ENCODE assay signal across 21 cellular contexts in genomic region chr4:101711590-101712255, GRCh38.
DNase-seq lines count a peak whose midpoint lies in the region; ATAC-seq and TF ChIP-seq lines count a peak whose summit lies in the region.
"Had no signal": no experiment of that assay in that cellular context is flagged by ENCODE, and none has a peak within 500 bp of the region (broad histone marks: within the 10 kb centered on the region; RNA-seq: fewer than 3 reads in every experiment).

No MANE protein-coding gene starts in this region.

- CTCF ChIA-PET in A673 (lab: Charles Lee) = interaction anchor here (0.7 kb wide), 1 partner anchor 291 kb away, joined by 4 read pairs; no protein-coding TSS in a partner anchor

- POLR2A ChIA-PET in A673 (lab: Charles Lee; ENCODE audit: low non-redundant PET) = no interaction called here

- H3K27ac ChIP-seq in A673 (ENCODE audit: low read depth, low read length, poor library complexity, severe bottlenecking) (no peak overlapping the region), gastrocnemius medialis (no peak overlapping the region), smooth muscle cell (ENCODE audit: low read depth) (no peak overlapping the region)
- H3K27ac ChIP-seq: breast epithelium, psoas muscle, SJSA1, skin epidermis, thyroid gland had no signal

- no peaks in the 10 kb centered on the region for H3K36me3 ChIP-seq in A673 (ENCODE audit: insufficient read depth, low read length, poor library complexity, severe bottlenecking)
- H3K36me3 ChIP-seq in gastrocnemius medialis = no peaks in the 10 kb centered on the region
- no peaks in the 10 kb centered on the region for H3K36me3 ChIP-seq in smooth muscle cell (ENCODE audit: low read depth)
- H3K36me3 ChIP-seq: breast epithelium, SJSA1, thyroid gland had no signal

- H3K9me3 ChIP-seq in A673 (ENCODE audit: low read depth, low read length, poor library complexity, severe bottlenecking) (peaks cover 5% of the 10 kb centered on the region), gastrocnemius medialis (no peaks in the 10 kb centered on the region), smooth muscle cell (replicated peaks; ENCODE audit: low read depth) (no peaks in the 10 kb centered on the region)
- H3K9me3 ChIP-seq: SJSA1, thyroid gland had no signal

- intact Hi-C loops in A673 (cut with micrococcal nuclease; ENCODE audit: unreplicated experiment) = no loop called here
- intact Hi-C loops in activated T-helper 1 cell treated with anti-CD3 and anti-CD28 coated beads, Interleukin-12 subunit alpha, Interleukin-12 subunit beta, Interleukin-2, Interleukin-4 antibody, amounts not matched to agents 30 ng/mL and 10 ng/mL and 1 ng/mL, durations not matched to agents 14 hours and 24 hours and 36 hours (cut with micrococcal nuclease) = no loop called here
- intact Hi-C loops in gastrocnemius medialis (cut with DNase I; ENCODE audit: low total_unique reads) = no loop called here

- no TSS peak for BruUV-seq in A673 (replicated peaks; lab: Mats Ljungman, UMichigan)

- no peaks in the 10 kb centered on the region for H3K4me1 Mint-ChIP-seq in activated T-helper 1 cell treated with anti-CD3 and anti-CD28 coated beads, Interleukin-12 subunit alpha, Interleukin-12 subunit beta, Interleukin-2, Interleukin-4 antibody, amounts not matched to agents 30 ng/mL and 10 ng/mL and 1 ng/mL, durations not matched to agents 14 hours and 24 hours and 36 hours (ENCODE audit: low read depth)
- H3K4me1 Mint-ChIP-seq: neural crest cell had no signal

- in situ Hi-C loops in gastrocnemius medialis (cut with MboI; ENCODE audit: low sequenced_read_pairs in 4 of 4) = no loop called here

- no peak overlapping the region for H3K4me3 Mint-ChIP-seq in activated T-helper 1 cell treated with anti-CD3 and anti-CD28 coated beads, Interleukin-12 subunit alpha, Interleukin-12 subunit beta, Interleukin-2, Interleukin-4 antibody, amounts not matched to agents 30 ng/mL and 10 ng/mL and 1 ng/mL, durations not matched to agents 14 hours and 24 hours and 36 hours
- H3K4me3 Mint-ChIP-seq: neural crest cell had no signal

- no peaks in the 10 kb centered on the region for H3K27me3 ChIP-seq in A673 (replicated peaks; ENCODE audit: insufficient read depth, low read depth, low read length, poor library complexity)
- no peaks in the 10 kb centered on the region for H3K27me3 ChIP-seq in gastrocnemius medialis
- H3K27me3 ChIP-seq in smooth muscle cell (ENCODE audit: low read depth) = no peaks in the 10 kb centered on the region
- H3K27me3 ChIP-seq: breast epithelium, SJSA1, thyroid gland had no signal

- no peaks in the 10 kb centered on the region for H3F3A ChIP-seq in smooth muscle cell (ENCODE audit: low read depth)

- peaks cover 2% of the 10 kb centered on the region for H3K27me3 Mint-ChIP-seq in activated T-helper 1 cell treated with anti-CD3 and anti-CD28 coated beads, Interleukin-12 subunit alpha, Interleukin-12 subunit beta, Interleukin-2, Interleukin-4 antibody, amounts not matched to agents 30 ng/mL and 10 ng/mL and 1 ng/mL, durations not matched to agents 14 hours and 24 hours and 36 hours (ENCODE audit: insufficient read depth)

- ATAC-seq in SK-N-SH treated with all-trans-retinoic acid at 6 μM for 48 hours = peak; percentile 55; the same call in 1 of the 3 replicates
- ATAC-seq in gastrocnemius medialis = no peak
- ATAC-seq: psoas muscle had no signal

- H3K4me1 ChIP-seq in A673 (ENCODE audit: insufficient read depth, low read length, poor library complexity, severe bottlenecking) (no peaks in the 10 kb centered on the region), gastrocnemius medialis (no peaks in the 10 kb centered on the region), smooth muscle cell (ENCODE audit: low read depth) (no peaks in the 10 kb centered on the region)
- H3K4me1 ChIP-seq: breast epithelium, psoas muscle, SJSA1, thyroid gland had no signal

- H3K27ac Mint-ChIP-seq in activated T-helper 1 cell treated with anti-CD3 and anti-CD28 coated beads, Interleukin-12 subunit alpha, Interleukin-12 subunit beta, Interleukin-2, Interleukin-4 antibody, amounts not matched to agents 30 ng/mL and 10 ng/mL and 1 ng/mL, durations not matched to agents 14 hours and 24 hours and 36 hours = no peak overlapping the region

- DNase-seq in A673 (ENCODE audit: low spot score) = peak; percentile 38
- DNase-seq in ELR (ENCODE audit: low read depth) = peak; percentile 2
- DNase-seq in NCI-H2171 (lab: John Stamatoyannopoulos, UW) = peak; percentile 67
- DNase-seq in activated T-helper 1 cell treated with anti-CD3 and anti-CD28 coated beads, Interleukin-12 subunit alpha, Interleukin-12 subunit beta, Interleukin-2, Interleukin-4 antibody, amounts not matched to agents 30 ng/mL and 10 ng/mL and 1 ng/mL, durations not matched to agents 14 hours and 24 hours and 36 hours (ENCODE audit: low spot score) = no peak
- no peak for DNase-seq in gastrocnemius medialis
- DNase-seq in effector CD8-positive, alpha-beta T cell (lab: John Stamatoyannopoulos, UW) = no peak
- no peak for DNase-seq in smooth muscle cell (lab: John Stamatoyannopoulos, UW; ENCODE audit: unreplicated experiment)
- DNase-seq: activated CD4-positive, alpha-beta T cell treated with anti-CD3 and anti-CD28 coated beads, Interleukin-2, amount 50 U/mL, for 4 hours; activated gamma-delta T cell; dermis blood vessel endothelial cell; DMS79 treated with DMSO at 0.1 percent for 48 hours; NCI-H1436 treated with DMSO at 0.1 percent for 48 hours; NCI-H526 treated with DMSO at 0.1 percent for 48 hours; psoas muscle; stimulated activated naive CD4-positive, alpha-beta T cell treated with Interleukin-2 at 50 U/mL for 16 hours; thyroid gland had no signal

- no peak overlapping the region for H3K4me2 ChIP-seq in smooth muscle cell

- TF ChIP-seq POLR2A in gastrocnemius medialis (IDR thresholded peaks at IDR 0.05) = no peak

- TF ChIP-seq CTCF in A673 (conservative IDR thresholded peaks at IDR 0.05; ENCODE audit: low read depth, low read length) (no peak), gastrocnemius medialis (IDR thresholded peaks at IDR 0.05 in 4 of 5, conservative IDR thresholded peaks at IDR 0.05 in 1 of 5) (no peak), smooth muscle cell (IDR thresholded peaks at IDR 0.05; ENCODE audit: borderline replicate concordance, insufficient read depth, poor library complexity, severe bottlenecking) (no peak)

- H3K9ac ChIP-seq in smooth muscle cell (ENCODE audit: low read depth) = no peak overlapping the region

- H3K79me2 ChIP-seq in smooth muscle cell (ENCODE audit: low read depth) = no peaks in the 10 kb centered on the region

- no peaks in the 10 kb centered on the region for H3K36me3 Mint-ChIP-seq in activated T-helper 1 cell treated with anti-CD3 and anti-CD28 coated beads, Interleukin-12 subunit alpha, Interleukin-12 subunit beta, Interleukin-2, Interleukin-4 antibody, amounts not matched to agents 30 ng/mL and 10 ng/mL and 1 ng/mL, durations not matched to agents 14 hours and 24 hours and 36 hours (ENCODE audit: low read depth)

- H2AFZ ChIP-seq in smooth muscle cell (ENCODE audit: low read depth) = no peak overlapping the region

- peaks cover 6% of the 10 kb centered on the region for H3K9me3 Mint-ChIP-seq in activated T-helper 1 cell treated with anti-CD3 and anti-CD28 coated beads, Interleukin-12 subunit alpha, Interleukin-12 subunit beta, Interleukin-2, Interleukin-4 antibody, amounts not matched to agents 30 ng/mL and 10 ng/mL and 1 ng/mL, durations not matched to agents 14 hours and 24 hours and 36 hours

- no peaks in the 10 kb centered on the region for H4K20me1 ChIP-seq in smooth muscle cell (ENCODE audit: low read depth)

- H3K4me3 ChIP-seq in A673 (ENCODE audit: low read depth, low read length, poor library complexity, severe bottlenecking) (no peak overlapping the region), gastrocnemius medialis (no peak overlapping the region), smooth muscle cell (no peak overlapping the region)
- H3K4me3 ChIP-seq: breast epithelium, psoas muscle, SJSA1, skin epidermis, thyroid gland had no signal

- WGBS in smooth muscle cell (ENCODE audit: low lambda C conversion rate) = 93% methylated on average over 2 of the region's 2 CpGs

TF ChIP-seq in SK-N-SH treated with all-trans-retinoic acid at 6 μM for 48 hours, 23 proteins besides CTCF, POLR2A, EP300 and RAD21 (continues in another document):
- TF ChIP-seq CSRNP3 (CRISPR knock-in tag; IDR thresholded peaks at IDR 0.05) (no peak), TCF4 (CRISPR knock-in tag; IDR thresholded peaks at IDR 0.05; ENCODE audit: borderline replicate concordance) (peak; percentile 63), TSHZ2 (CRISPR knock-in tag; IDR thresholded peaks at IDR 0.05) (no peak)

Comparison
In these comparisons a context has a peak if more than half of its experiments do, and no peak if none do; other contexts are left out.
1. DNase-seq: peak in A673 (single experiment), ELR (single experiment) and NCI-H2171 (single experiment); none in activated T-helper 1 cell treated with anti-CD3 and anti-CD28 coated beads, Interleukin-12 subunit alpha, Interleukin-12 subunit beta, Interleukin-2, Interleukin-4 antibody, amounts not matched to agents 30 ng/mL and 10 ng/mL and 1 ng/mL, durations not matched to agents 14 hours and 24 hours and 36 hours (single experiment), gastrocnemius medialis (0 of 2), effector CD8-positive, alpha-beta T cell (single experiment) and smooth muscle cell (single experiment).